Comparison of ENCODE assay signal across 28 cellular contexts in genomic region chr2:174863183-174863582, GRCh38.
"Had no signal": no experiment of that assay in that cellular context is flagged by ENCODE, and none has a peak within 500 bp of the region (broad histone marks: within the 10 kb centered on the region; RNA-seq: fewer than 3 reads in every experiment).

No MANE protein-coding gene starts in this region.

- H3K9me3 ChIP-seq: adrenal gland, breast epithelium had no signal

- H3K27ac Mint-ChIP-seq: activated CD4-positive, alpha-beta memory T cell treated with anti-CD3 and anti-CD28 coated beads, Interleukin-2, amount 10 ng/mL, durations not matched to agents 7 days and 5 days; activated CD4-positive, alpha-beta T cell treated with anti-CD3 and anti-CD28 coated beads for 36 hours; activated naive CD4-positive, alpha-beta T cell treated with anti-CD3 and anti-CD28 coated beads, Interleukin-2, amount 10 ng/mL, durations not matched to agents 7 days and 5 days; activated naive CD8-positive, alpha-beta T cell treated with anti-CD3 and anti-CD28 coated beads, Interleukin-2, amount 10 ng/mL, durations not matched to agents 7 days and 5 days; activated T-cell treated with anti-CD3 and anti-CD28 coated beads, Interleukin-2, amount 50 U/mL, for 72 hours; activated T-helper 2 cell treated with anti-CD3 and anti-CD28 coated beads, Interferon-gamma antibody, Interleukin-2, Interleukin-4, amounts not matched to agents 10 μg/mL and 5 μg/mL and 100 μg/mL, durations not matched to agents 14 hours and 24 hours and 36 hours; T-cell had no signal

- H3K27ac ChIP-seq: adrenal gland, breast epithelium, coronary artery, SK-N-MC, VCaP had no signal

- H3K4me1 Mint-ChIP-seq: activated CD4-positive, alpha-beta memory T cell treated with anti-CD3 and anti-CD28 coated beads, Interleukin-2, amount 10 ng/mL, durations not matched to agents 7 days and 5 days; activated CD4-positive, alpha-beta T cell treated with anti-CD3 and anti-CD28 coated beads for 36 hours; activated naive CD4-positive, alpha-beta T cell treated with anti-CD3 and anti-CD28 coated beads, Interleukin-2, amount 10 ng/mL, durations not matched to agents 7 days and 5 days; activated naive CD8-positive, alpha-beta T cell treated with anti-CD3 and anti-CD28 coated beads, Interleukin-2, amount 10 ng/mL, durations not matched to agents 7 days and 5 days; T-cell had no signal

- H3K4me3 ChIP-seq: adrenal gland, breast epithelium, coronary artery, SK-N-MC had no signal

- H3K4me3 Mint-ChIP-seq: activated CD4-positive, alpha-beta memory T cell treated with anti-CD3 and anti-CD28 coated beads, Interleukin-2, amount 10 ng/mL, durations not matched to agents 7 days and 5 days; activated CD4-positive, alpha-beta T cell treated with anti-CD3 and anti-CD28 coated beads for 36 hours; activated naive CD4-positive, alpha-beta T cell treated with anti-CD3 and anti-CD28 coated beads, Interleukin-2, amount 10 ng/mL, durations not matched to agents 7 days and 5 days; activated naive CD8-positive, alpha-beta T cell treated with anti-CD3 and anti-CD28 coated beads, Interleukin-2, amount 10 ng/mL, durations not matched to agents 7 days and 5 days; activated T-cell treated with anti-CD3 and anti-CD28 coated beads, Interleukin-2, amount 50 U/mL, for 72 hours; T-cell had no signal

- H3K36me3 Mint-ChIP-seq: activated naive CD4-positive, alpha-beta T cell treated with anti-CD3 and anti-CD28 coated beads, Interleukin-2, amount 10 ng/mL, durations not matched to agents 7 days and 5 days; activated naive CD8-positive, alpha-beta T cell treated with anti-CD3 and anti-CD28 coated beads, Interleukin-2, amount 10 ng/mL, durations not matched to agents 7 days and 5 days had no signal

- DNase-seq: activated CD4-positive, alpha-beta memory T cell treated with anti-CD3 and anti-CD28 coated beads, Interleukin-2, amount 10 ng/mL, durations not matched to agents 7 days and 5 days; activated CD4-positive, alpha-beta T cell treated with anti-CD3 and anti-CD28 coated beads for 36 hours; activated CD4-positive, alpha-beta T cell treated with anti-CD3 and anti-CD28 coated beads, Interleukin-2, amount 50 U/mL, for 1 hour; activated gamma-delta T cell treated with Interleukin-2 at 50 U/mL for 16 hours; activated naive CD4-positive, alpha-beta T cell treated with anti-CD3 and anti-CD28 coated beads, Interleukin-2, amount 10 ng/mL, durations not matched to agents 7 days and 5 days; activated naive CD8-positive, alpha-beta T cell treated with anti-CD3 and anti-CD28 coated beads, Interleukin-2, amount 10 ng/mL, durations not matched to agents 7 days and 5 days; activated T-cell treated with anti-CD3 and anti-CD28 coated beads, Interleukin-2, amount 50 U/mL, for 72 hours; adrenal gland; anterior cingulate cortex; caudate nucleus; Karpas-422; MM.1S; NCI-H1105; NCI-H1436; NCI-H1694 treated with DMSO at 0.1 percent for 48 hours; NCI-H2029 treated with DMSO at 0.1 percent for 48 hours; NCI-H510A treated with DMSO at 0.1 percent for 48 hours; NCI-H69; RPMI8226; T-cell; T-helper 2 cell; T1000 had no signal

- ATAC-seq: activated CD4-positive, alpha-beta T cell treated with anti-CD3 and anti-CD28 coated beads for 36 hours; activated T-cell treated with anti-CD3 and anti-CD28 coated beads, Interleukin-2, amount 50 U/mL, for 72 hours; Right ventricle myocardium inferior; T-cell had no signal

- H3K36me3 ChIP-seq: adrenal gland, breast epithelium had no signal

- H3K27me3 ChIP-seq: adrenal gland, breast epithelium had no signal

- H3K9me3 Mint-ChIP-seq: activated CD4-positive, alpha-beta memory T cell treated with anti-CD3 and anti-CD28 coated beads, Interleukin-2, amount 10 ng/mL, durations not matched to agents 7 days and 5 days; activated naive CD4-positive, alpha-beta T cell treated with anti-CD3 and anti-CD28 coated beads, Interleukin-2, amount 10 ng/mL, durations not matched to agents 7 days and 5 days; activated naive CD8-positive, alpha-beta T cell treated with anti-CD3 and anti-CD28 coated beads, Interleukin-2, amount 10 ng/mL, durations not matched to agents 7 days and 5 days; activated T-cell treated with anti-CD3 and anti-CD28 coated beads, Interleukin-2, amount 50 U/mL, for 72 hours; activated T-helper 2 cell treated with anti-CD3 and anti-CD28 coated beads, Interferon-gamma antibody, Interleukin-2, Interleukin-4, amounts not matched to agents 10 μg/mL and 5 μg/mL and 100 μg/mL, durations not matched to agents 14 hours and 24 hours and 36 hours; T-cell had no signal

- H3K4me1 ChIP-seq: adrenal gland, breast epithelium had no signal

- H3K27me3 Mint-ChIP-seq: activated CD4-positive, alpha-beta T cell treated with anti-CD3 and anti-CD28 coated beads for 36 hours; activated naive CD8-positive, alpha-beta T cell treated with anti-CD3 and anti-CD28 coated beads, Interleukin-2, amount 10 ng/mL, durations not matched to agents 7 days and 5 days had no signal
